Comparison of ENCODE assay signal across 19 cellular contexts in genomic region chr5:10124287-10124686, GRCh38.
DNase-seq lines count a peak whose midpoint lies in the region; ATAC-seq, FAIRE-seq and TF ChIP-seq lines count a peak whose summit lies in the region.
"Had no signal": no experiment of that assay in that cellular context is flagged by ENCODE, and none has a peak within 500 bp of the region (broad histone marks: within the 10 kb centered on the region; RNA-seq: fewer than 3 reads in every experiment).

No MANE protein-coding gene starts in this region.

- H3F3A ChIP-seq in GM23248 (ENCODE audit: insufficient read depth), result no peaks in the 10 kb centered on the region

- H3K27ac Mint-ChIP-seq in progenitor cell of endocrine pancreas, result peak overlapping the region; percentile 20

- no peak for ATAC-seq in HG03039 (IDR thresholded peaks at IDR 0.05; ENCODE audit: unreplicated experiment)
- no peak for ATAC-seq in HepG2
- ATAC-seq: left lung had no signal

- H3K4me3 ChIP-seq in GM23248 (no peak overlapping the region), HepG2 (replicated peaks in 1 of 3; ENCODE audit: insufficient read depth in 1 of 3, low read depth in 2 of 3, low read length in 3 of 3) (no peak overlapping the region)
- H3K4me3 ChIP-seq: left lung, SK-N-MC, smooth muscle cell, suprapubic skin had no signal

- H3K4me3 Mint-ChIP-seq in progenitor cell of endocrine pancreas (ENCODE audit: low read depth), result no peak overlapping the region

- H4K20me1 ChIP-seq in GM23248 (ENCODE audit: insufficient read depth), result no peaks in the 10 kb centered on the region
- no peaks in the 10 kb centered on the region for H4K20me1 ChIP-seq in HepG2 (ENCODE audit: insufficient read depth, low read length)

- FAIRE-seq in HepG2 (lab: Jason Lieb, UNC), result no peak
- FAIRE-seq: H54 had no signal

- no TSS peak for BruUV-seq in HepG2 (replicated peaks; lab: Mats Ljungman, UMichigan)

- H3K79me2 ChIP-seq in GM23248 (ENCODE audit: insufficient read depth), result no peaks in the 10 kb centered on the region
- no peaks in the 10 kb centered on the region for H3K79me2 ChIP-seq in HepG2 (ENCODE audit: insufficient read depth, low read length)

- no peak for TF ChIP-seq EP300 in HepG2 (IDR thresholded peaks at IDR 0.05; ENCODE audit: low read depth in 2 of 2, low read length in 2 of 2)
- no peak for TF ChIP-seq EP300 in HepG2 (CRISPR knock-in tag; IDR thresholded peaks at IDR 0.05; ENCODE audit: borderline replicate concordance)

- H3K27ac ChIP-seq in GM23248 (no peak overlapping the region), HepG2 (ENCODE audit: extremely low read length, insufficient read depth, low read length) (no peak overlapping the region)
- H3K27ac ChIP-seq: KMS-11, left lung, SK-N-MC, suprapubic skin had no signal

- peaks cover 3% of the 10 kb centered on the region for H3K27me3 Mint-ChIP-seq in progenitor cell of endocrine pancreas

- H3K27me3 ChIP-seq in GM23248 (replicated peaks; ENCODE audit: insufficient read depth) (no peaks in the 10 kb centered on the region), HepG2 (ENCODE audit: control insufficient read depth in 1 of 2, insufficient read depth in 2 of 2, low read length in 2 of 2) (no peaks in the 10 kb centered on the region; a peak in 1 of 5 replicates)
- H3K27me3 ChIP-seq: BE2C, left lung, suprapubic skin had no signal

- DNase-seq in GM23248 (peak; percentile 36), anterior cingulate cortex (lab: John Stamatoyannopoulos, UW) (peak in 57 of 58 donors; percentile 12 to 98 (median 82)), head of caudate nucleus (peak; percentile 80 to 97 (median 94)), progenitor cell of endocrine pancreas (ENCODE audit: low spot score, unreplicated experiment) (no peak), HEK293T (ENCODE audit: extremely low spot score) (no peak), HepG2 (ENCODE audit: low spot score) (no peak)
- DNase-seq in stimulated activated CD4-positive, alpha-beta T cell treated with anti-CD3 and anti-CD28 coated beads, Interleukin-12 subunit alpha, Interleukin-12 subunit beta, amount 100 ng/mL, for 4 hours, result no peak
- DNase-seq: BE2C; Calu3; central memory CD4-positive, alpha-beta T cell; left lung; NCI-H2107; NCI-H526 treated with DMSO at 0.1 percent for 48 hours had no signal

- TF ChIP-seq POLR2A in HepG2 (IDR thresholded peaks at IDR 0.05; ENCODE audit: insufficient read depth in 1 of 2, low read depth in 2 of 2, low read length in 2 of 2), result no peak

- in situ Hi-C loops in GM23248 (cut with MboI) (no loop called here), HepG2 (cut with HindIII; ENCODE audit: extremely low pct_ligation_motif_present, low pct_unique_long_range_greater_than_20kb) (no loop called here)

- no peaks in the 10 kb centered on the region for H3K4me1 Mint-ChIP-seq in progenitor cell of endocrine pancreas (ENCODE audit: low read depth)

- intact Hi-C loops in head of caudate nucleus (cut with DNase I) (no loop called here), HepG2 (cut with micrococcal nuclease; ENCODE audit: unreplicated experiment) (no loop called here)

- CTCF ChIA-PET in HEK293T (lab: Yijun Ruan, JAX), result interaction anchor here (1.2 kb wide), 1 partner anchor 15 kb away, joined by 6 read pairs; no protein-coding TSS in a partner anchor
- CTCF ChIA-PET in HepG2 (lab: Yijun Ruan, JAX; ENCODE audit: low intra/inter-chr PET ratio, low total read pairs), result no interaction called here

- no peaks in the 10 kb centered on the region for H3K9me3 Mint-ChIP-seq in progenitor cell of endocrine pancreas (ENCODE audit: low read depth)

- H3K9ac ChIP-seq in GM23248 (no peak overlapping the region), HepG2 (ENCODE audit: insufficient read depth, low read depth, low read length) (no peak overlapping the region)
- H3K9ac ChIP-seq: KMS-11 had no signal

- TF ChIP-seq CTCF in progenitor cell of endocrine pancreas (IDR thresholded peaks at IDR 0.05; ENCODE audit: unreplicated experiment) (no peak), HepG2 (CRISPR knock-in tag; IDR thresholded peaks at IDR 0.05) (no peak)

- H3K36me3 Mint-ChIP-seq in progenitor cell of endocrine pancreas (ENCODE audit: insufficient read depth), result no peaks in the 10 kb centered on the region

- 47 to 48% methylated on average over 9 of the region's 9 CpGs for WGBS in GM23248 (ENCODE audit: low coverage in 1 of 2, low lambda C conversion rate in 2 of 2, missing lambda C conversion rate in 2 of 2), 2 experiments
- 42% methylated on average over 9 of the region's 9 CpGs for WGBS in HepG2 (ENCODE audit: low lambda C conversion rate)

- no peaks in the 10 kb centered on the region for H3K36me3 ChIP-seq in GM23248 (ENCODE audit: low read depth)
- H3K36me3 ChIP-seq in HepG2 (replicated peaks in 1 of 2; ENCODE audit: control insufficient read depth in 1 of 2, insufficient read depth in 2 of 2, low read length in 2 of 2), result no peaks in the 10 kb centered on the region
- H3K36me3 ChIP-seq: BE2C, left lung, suprapubic skin had no signal

- no peaks in the 10 kb centered on the region for H3K9me2 ChIP-seq in GM23248 (ENCODE audit: insufficient read depth)

- POLR2A ChIA-PET in HEK293T (lab: Yijun Ruan, JAX), result no interaction called here
- POLR2A ChIA-PET in HepG2 (lab: Yijun Ruan, JAX), result no interaction called here

- TF ChIP-seq RAD21 in HepG2 (CRISPR knock-in tag; IDR thresholded peaks at IDR 0.05), result no peak

- H2AFZ ChIP-seq in GM23248 (no peak overlapping the region), HepG2 (ENCODE audit: low read length) (no peak overlapping the region)

- H3K9me3 ChIP-seq in GM23248 (ENCODE audit: low read depth) (no peaks in the 10 kb centered on the region), HepG2 (ENCODE audit: low read length) (no peaks in the 10 kb centered on the region)
- H3K9me3 ChIP-seq: BE2C, left lung, suprapubic skin had no signal

- H3K4me1 ChIP-seq in GM23248 (ENCODE audit: insufficient read depth) (no peaks in the 10 kb centered on the region), HepG2 (ENCODE audit: insufficient read depth, low read length) (no peaks in the 10 kb centered on the region)
- H3K4me1 ChIP-seq: BE2C, left lung, suprapubic skin had no signal

- H3K4me2 ChIP-seq in GM23248 (ENCODE audit: unreplicated experiment) (no peak overlapping the region), HepG2 (ENCODE audit: low read depth, low read length) (no peak overlapping the region)
- H3K4me2 ChIP-seq: KMS-11, smooth muscle cell had no signal

TF ChIP-seq in HEK293T, 16 proteins besides CTCF, POLR2A, EP300 and RAD21:
- no peak for TF ChIP-seq SP1 (IDR thresholded peaks at IDR 0.05)
- TF ChIP-seq SUZ12 (IDR thresholded peaks at IDR 0.05), result no peak
- no peak for TF ChIP-seq FOXM1 (IDR thresholded peaks at IDR 0.05; ENCODE audit: borderline replicate concordance)
- no peak for TF ChIP-seq ARNT (IDR thresholded peaks at IDR 0.05)
- no peak for TF ChIP-seq PKNOX1 (IDR thresholded peaks at IDR 0.05)
- TF ChIP-seq FOXA1 (IDR thresholded peaks at IDR 0.05), result no peak
- TF ChIP-seq L3MBTL2 (conservative IDR thresholded peaks at IDR 0.05), result no peak
- no peak for TF ChIP-seq LEF1 (IDR thresholded peaks at IDR 0.05; ENCODE audit: borderline replicate concordance)
TF ChIP-seq in HEK293T: peak in this region for 0.

TF ChIP-seq in HepG2, 621 proteins besides CTCF, POLR2A, EP300 and RAD21 (continues in another document):
- no peak for TF ChIP-seq NR1H2 (CRISPR knock-in tag; IDR thresholded peaks at IDR 0.05; ENCODE audit: borderline replicate concordance, low read depth)

Comparison
In these comparisons a context has a peak if more than half of its experiments do, and no peak if none do; other contexts are left out.
1. DNase-seq: peak in GM23248 (single experiment), anterior cingulate cortex (57 of 58) and head of caudate nucleus (42 of 42); none in progenitor cell of endocrine pancreas (single experiment), HEK293T (single experiment), stimulated activated CD4-positive, alpha-beta T cell treated with anti-CD3 and anti-CD28 coated beads, Interleukin-12 subunit alpha, Interleukin-12 subunit beta, amount 100 ng/mL, for 4 hours (single experiment) and HepG2 (single experiment).